1 cellular context compared by ENCODE assay signal in genomic region chr10:95656291-95657164, GRCh38.
TF ChIP-seq lines count a peak whose summit lies in the region.

Gene ALDH18A1, minus strand, starts transcription at chr10:95656711. Its CDS starts 3,334 bp downstream, at chr10:95653377.

TF ChIP-seq in K562, 482 proteins besides CTCF, POLR2A, EP300 and RAD21 (continued from another document):
- no peak for TF ChIP-seq ZBTB26 (CRISPR knock-in tag; IDR thresholded peaks at IDR 0.05)
- TF ChIP-seq, protein P1, sequence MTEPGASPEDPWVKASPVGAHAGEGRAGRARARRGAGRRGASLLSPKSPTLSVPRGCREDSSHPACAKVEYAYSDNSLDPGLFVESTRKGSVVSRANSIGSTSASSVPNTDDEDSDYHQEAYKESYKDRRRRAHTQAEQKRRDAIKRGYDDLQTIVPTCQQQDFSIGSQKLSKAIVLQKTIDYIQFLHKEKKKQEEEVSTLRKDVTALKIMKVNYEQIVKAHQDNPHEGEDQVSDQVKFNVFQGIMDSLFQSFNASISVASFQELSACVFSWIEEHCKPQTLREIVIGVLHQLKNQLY (CRISPR knock-in tag; conservative IDR thresholded peaks at IDR 0.05) = no peak
- no peak for TF ChIP-seq FOXK1 (CRISPR knock-in tag; IDR thresholded peaks at IDR 0.05; ENCODE audit: borderline replicate concordance)
- TF ChIP-seq BCL6 (CRISPR knock-in tag; IDR thresholded peaks at IDR 0.05) = no peak
- TF ChIP-seq ZNF717 (CRISPR knock-in tag; IDR thresholded peaks at IDR 0.05) = no peak
- TF ChIP-seq STAG1 (CRISPR knock-in tag; IDR thresholded peaks at IDR 0.05; ENCODE audit: borderline replicate concordance) = no peak
- peak; percentile 49; the same call in 1 of the 2 replicates for TF ChIP-seq ESRRA (IDR thresholded peaks at IDR 0.05; ENCODE audit: borderline replicate concordance, low read depth)
- TF ChIP-seq, protein P2, sequence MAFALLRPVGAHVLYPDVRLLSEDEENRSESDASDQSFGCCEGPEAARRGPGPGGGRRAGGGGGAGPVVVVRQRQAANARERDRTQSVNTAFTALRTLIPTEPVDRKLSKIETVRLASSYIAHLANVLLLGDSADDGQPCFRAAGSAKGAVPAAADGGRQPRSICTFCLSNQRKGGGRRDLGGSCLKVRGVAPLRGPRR (CRISPR knock-in tag; IDR thresholded peaks at IDR 0.05) = no peak
- TF ChIP-seq SMARCB1 (IDR thresholded peaks at IDR 0.05; ENCODE audit: insufficient read length, low read depth) = no peak
- TF ChIP-seq GABPB1 (CRISPR knock-in tag; IDR thresholded peaks at IDR 0.05) = peak; percentile 57
- TF ChIP-seq, protein P3, sequence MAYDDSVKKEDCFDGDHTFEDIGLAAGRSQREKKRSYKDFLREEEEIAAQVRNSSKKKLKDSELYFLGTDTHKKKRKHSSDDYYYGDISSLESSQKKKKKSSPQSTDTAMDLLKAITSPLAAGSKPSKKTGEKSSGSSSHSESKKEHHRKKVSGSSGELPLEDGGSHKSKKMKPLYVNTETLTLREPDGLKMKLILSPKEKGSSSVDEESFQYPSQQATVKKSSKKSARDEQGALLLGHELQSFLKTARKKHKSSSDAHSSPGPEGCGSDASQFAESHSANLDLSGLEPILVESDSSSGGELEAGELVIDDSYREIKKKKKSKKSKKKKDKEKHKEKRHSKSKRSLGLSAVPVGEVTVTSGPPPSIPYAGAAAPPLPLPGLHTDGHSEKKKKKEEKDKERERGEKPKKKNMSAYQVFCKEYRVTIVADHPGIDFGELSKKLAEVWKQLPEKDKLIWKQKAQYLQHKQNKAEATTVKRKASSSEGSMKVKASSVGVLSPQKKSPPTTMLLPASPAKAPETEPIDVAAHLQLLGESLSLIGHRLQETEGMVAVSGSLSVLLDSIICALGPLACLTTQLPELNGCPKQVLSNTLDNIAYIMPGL (CRISPR knock-in tag; IDR thresholded peaks at IDR 0.05) = no peak
- TF ChIP-seq HMG20B (CRISPR knock-in tag; IDR thresholded peaks at IDR 0.05) = no peak
- no peak for TF ChIP-seq SNIP1 (IDR thresholded peaks at IDR 0.05; ENCODE audit: low read depth)
- no peak for TF ChIP-seq BHLHE40 (IDR thresholded peaks at IDR 0.05; ENCODE audit: low read length)
- no peak for TF ChIP-seq POLR3G (IDR thresholded peaks at IDR 0.05; ENCODE audit: extremely low read depth, insufficient read length, insufficient replicate concordance)
- no peak for TF ChIP-seq MYBL2 (IDR thresholded peaks at IDR 0.05; ENCODE audit: low read depth)
- no peak for TF ChIP-seq MYBL2 (CRISPR knock-in tag; IDR thresholded peaks at IDR 0.05; ENCODE audit: borderline replicate concordance)
- TF ChIP-seq ZNF280A (IDR thresholded peaks at IDR 0.05; ENCODE audit: low read depth, partially characterized antibody) = no peak
- no peak for TF ChIP-seq UBTF (IDR thresholded peaks at IDR 0.05; ENCODE audit: borderline replicate concordance in 1 of 2, low read depth in 2 of 2, low read length in 2 of 2)
- TF ChIP-seq, protein P4, sequence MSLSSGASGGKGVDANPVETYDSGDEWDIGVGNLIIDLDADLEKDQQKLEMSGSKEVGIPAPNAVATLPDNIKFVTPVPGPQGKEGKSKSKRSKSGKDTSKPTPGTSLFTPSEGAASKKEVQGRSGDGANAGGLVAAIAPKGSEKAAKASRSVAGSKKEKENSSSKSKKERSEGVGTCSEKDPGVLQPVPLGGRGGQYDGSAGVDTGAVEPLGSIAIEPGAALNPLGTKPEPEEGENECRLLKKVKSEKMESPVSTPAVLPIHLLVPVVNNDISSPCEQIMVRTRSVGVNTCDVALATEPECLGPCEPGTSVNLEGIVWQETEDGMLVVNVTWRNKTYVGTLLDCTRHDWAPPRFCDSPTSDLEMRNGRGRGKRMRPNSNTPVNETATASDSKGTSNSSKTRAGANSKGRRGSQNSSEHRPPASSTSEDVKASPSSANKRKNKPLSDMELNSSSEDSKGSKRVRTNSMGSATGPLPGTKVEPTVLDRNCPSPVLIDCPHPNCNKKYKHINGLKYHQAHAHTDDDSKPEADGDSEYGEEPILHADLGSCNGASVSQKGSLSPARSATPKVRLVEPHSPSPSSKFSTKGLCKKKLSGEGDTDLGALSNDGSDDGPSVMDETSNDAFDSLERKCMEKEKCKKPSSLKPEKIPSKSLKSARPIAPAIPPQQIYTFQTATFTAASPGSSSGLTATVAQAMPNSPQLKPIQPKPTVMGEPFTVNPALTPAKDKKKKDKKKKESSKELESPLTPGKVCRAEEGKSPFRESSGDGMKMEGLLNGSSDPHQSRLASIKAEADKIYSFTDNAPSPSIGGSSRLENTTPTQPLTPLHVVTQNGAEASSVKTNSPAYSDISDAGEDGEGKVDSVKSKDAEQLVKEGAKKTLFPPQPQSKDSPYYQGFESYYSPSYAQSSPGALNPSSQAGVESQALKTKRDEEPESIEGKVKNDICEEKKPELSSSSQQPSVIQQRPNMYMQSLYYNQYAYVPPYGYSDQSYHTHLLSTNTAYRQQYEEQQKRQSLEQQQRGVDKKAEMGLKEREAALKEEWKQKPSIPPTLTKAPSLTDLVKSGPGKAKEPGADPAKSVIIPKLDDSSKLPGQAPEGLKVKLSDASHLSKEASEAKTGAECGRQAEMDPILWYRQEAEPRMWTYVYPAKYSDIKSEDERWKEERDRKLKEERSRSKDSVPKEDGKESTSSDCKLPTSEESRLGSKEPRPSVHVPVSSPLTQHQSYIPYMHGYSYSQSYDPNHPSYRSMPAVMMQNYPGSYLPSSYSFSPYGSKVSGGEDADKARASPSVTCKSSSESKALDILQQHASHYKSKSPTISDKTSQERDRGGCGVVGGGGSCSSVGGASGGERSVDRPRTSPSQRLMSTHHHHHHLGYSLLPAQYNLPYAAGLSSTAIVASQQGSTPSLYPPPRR (CRISPR knock-in tag; IDR thresholded peaks at IDR 0.05; ENCODE audit: borderline replicate concordance) = no peak
- no peak for TF ChIP-seq ZNF274 (IDR thresholded peaks at IDR 0.05; ENCODE audit: borderline replicate concordance, low read depth, low read length)
- peak; percentile 100 for TF ChIP-seq HNRNPLL (IDR thresholded peaks at IDR 0.05; ENCODE audit: low read depth, low read length, poor library complexity, severe bottlenecking)
- TF ChIP-seq RFX7 (CRISPR knock-in tag; IDR thresholded peaks at IDR 0.05) = no peak
- TF ChIP-seq, protein P5, sequence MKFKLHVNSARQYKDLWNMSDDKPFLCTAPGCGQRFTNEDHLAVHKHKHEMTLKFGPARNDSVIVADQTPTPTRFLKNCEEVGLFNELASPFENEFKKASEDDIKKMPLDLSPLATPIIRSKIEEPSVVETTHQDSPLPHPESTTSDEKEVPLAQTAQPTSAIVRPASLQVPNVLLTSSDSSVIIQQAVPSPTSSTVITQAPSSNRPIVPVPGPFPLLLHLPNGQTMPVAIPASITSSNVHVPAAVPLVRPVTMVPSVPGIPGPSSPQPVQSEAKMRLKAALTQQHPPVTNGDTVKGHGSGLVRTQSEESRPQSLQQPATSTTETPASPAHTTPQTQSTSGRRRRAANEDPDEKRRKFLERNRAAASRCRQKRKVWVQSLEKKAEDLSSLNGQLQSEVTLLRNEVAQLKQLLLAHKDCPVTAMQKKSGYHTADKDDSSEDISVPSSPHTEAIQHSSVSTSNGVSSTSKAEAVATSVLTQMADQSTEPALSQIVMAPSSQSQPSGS (CRISPR knock-in tag; IDR thresholded peaks at IDR 0.05) = no peak
- peak; percentile 50; the same call in 1 of the 2 replicates for TF ChIP-seq FOXP1 (CRISPR knock-in tag; IDR thresholded peaks at IDR 0.05)
- TF ChIP-seq HNRNPL (IDR thresholded peaks at IDR 0.05; ENCODE audit: low read depth, low read length) = peak; percentile 99
- TF ChIP-seq MEF2A (IDR thresholded peaks at IDR 0.05; ENCODE audit: control insufficient read depth, low read depth, low read length) = no peak
- TF ChIP-seq ARID1B (IDR thresholded peaks at IDR 0.05) = no peak
- no peak for TF ChIP-seq ATF6 (CRISPR knock-in tag; IDR thresholded peaks at IDR 0.05)
- no peak for TF ChIP-seq ZNF764 (CRISPR knock-in tag; IDR thresholded peaks at IDR 0.05; ENCODE audit: low read depth)
- TF ChIP-seq CBFA2T3 (IDR thresholded peaks at IDR 0.05) = 0 out of 2 replicates have a peak, but pooled peaks have one; percentile 22
- no peak for TF ChIP-seq POLR2H (tag; IDR thresholded peaks at IDR 0.05; ENCODE audit: low read depth)
- TF ChIP-seq ZNF668 (CRISPR knock-in tag; IDR thresholded peaks at IDR 0.05) = no peak
- TF ChIP-seq FUS (optimal IDR thresholded peaks at IDR 0.05; ENCODE audit: low read depth, low read length) = no peak
- TF ChIP-seq PKNOX1 (IDR thresholded peaks at IDR 0.05) = no peak
- TF ChIP-seq ARHGAP35 (IDR thresholded peaks at IDR 0.05; ENCODE audit: partially characterized antibody) = peak; percentile 95
- TF ChIP-seq CREB3L1 (IDR thresholded peaks at IDR 0.05; ENCODE audit: borderline replicate concordance, low read depth) = peak; percentile 94
